10 cellular contexts compared by ENCODE assay signal in genomic region chr16:85563515-85564276, GRCh38. TPM values are rescaled to one million over a fixed set of nuclear protein-coding genes. Genes with fewer than 3 reads are reported as not detected.
A peak's percentile ranks its signal among the peaks of the same experiment; 100 is the strongest.
DNase-seq lines count a peak whose midpoint lies in the region; ATAC-seq and TF ChIP-seq lines count a peak whose summit lies in the region.
"Had no signal": no experiment of that assay in that cellular context is flagged by ENCODE, and none has a peak within 500 bp of the region (broad histone marks: within the 10 kb centered on the region; RNA-seq: fewer than 3 reads in every experiment).

No MANE protein-coding gene starts in this region.

- H3K36me3 Mint-ChIP-seq in endothelial cell (ENCODE audit: low read depth, unreplicated experiment) = no peaks in the 10 kb centered on the region
- H3K36me3 Mint-ChIP-seq in naive B cell = no peaks in the 10 kb centered on the region
- H3K36me3 Mint-ChIP-seq in activated T-helper 1 cell treated with anti-CD3 and anti-CD28 coated beads, Interleukin-12 subunit alpha, Interleukin-12 subunit beta, Interleukin-2, Interleukin-4 antibody, amounts not matched to agents 30 ng/mL and 10 ng/mL and 1 ng/mL, durations not matched to agents 14 hours and 24 hours and 36 hours (ENCODE audit: low read depth) = no peaks in the 10 kb centered on the region
- H3K36me3 Mint-ChIP-seq: CD4-positive, CD25-positive, alpha-beta regulatory T cell had no signal

- H3K27ac Mint-ChIP-seq in endothelial cell (ENCODE audit: unreplicated experiment) (peak overlapping the region; percentile 32), naive B cell (peak overlapping the region in 4 of 6 donors; percentile 26 to 85 (median 68))
- no peak overlapping the region for H3K27ac Mint-ChIP-seq in activated T-helper 1 cell treated with anti-CD3 and anti-CD28 coated beads, Interleukin-12 subunit alpha, Interleukin-12 subunit beta, Interleukin-2, Interleukin-4 antibody, amounts not matched to agents 30 ng/mL and 10 ng/mL and 1 ng/mL, durations not matched to agents 14 hours and 24 hours and 36 hours

- no peaks in the 10 kb centered on the region for H3K9me3 Mint-ChIP-seq in endothelial cell (ENCODE audit: unreplicated experiment)
- H3K9me3 Mint-ChIP-seq in naive B cell = no peaks in the 10 kb centered on the region
- no peaks in the 10 kb centered on the region for H3K9me3 Mint-ChIP-seq in activated T-helper 1 cell treated with anti-CD3 and anti-CD28 coated beads, Interleukin-12 subunit alpha, Interleukin-12 subunit beta, Interleukin-2, Interleukin-4 antibody, amounts not matched to agents 30 ng/mL and 10 ng/mL and 1 ng/mL, durations not matched to agents 14 hours and 24 hours and 36 hours
- H3K9me3 Mint-ChIP-seq: CD4-positive, CD25-positive, alpha-beta regulatory T cell had no signal

- H3K27me3 Mint-ChIP-seq in endothelial cell (ENCODE audit: unreplicated experiment) = peaks cover 10% of the 10 kb centered on the region
- no peaks in the 10 kb centered on the region for H3K27me3 Mint-ChIP-seq in naive B cell
- H3K27me3 Mint-ChIP-seq in activated T-helper 1 cell treated with anti-CD3 and anti-CD28 coated beads, Interleukin-12 subunit alpha, Interleukin-12 subunit beta, Interleukin-2, Interleukin-4 antibody, amounts not matched to agents 30 ng/mL and 10 ng/mL and 1 ng/mL, durations not matched to agents 14 hours and 24 hours and 36 hours (ENCODE audit: insufficient read depth) = no peaks in the 10 kb centered on the region

- intact Hi-C loops in activated T-helper 1 cell treated with anti-CD3 and anti-CD28 coated beads, Interleukin-12 subunit alpha, Interleukin-12 subunit beta, Interleukin-2, Interleukin-4 antibody, amounts not matched to agents 30 ng/mL and 10 ng/mL and 1 ng/mL, durations not matched to agents 14 hours and 24 hours and 36 hours (cut with micrococcal nuclease) = loop anchor here (1.0 kb wide), 1 partner anchor 8 kb away; no protein-coding TSS in a partner anchor

- H3K4me3 Mint-ChIP-seq in endothelial cell (ENCODE audit: unreplicated experiment) (no peak overlapping the region), naive B cell (peak overlapping the region in 1 of 8 donors; percentile 2)
- no peak overlapping the region for H3K4me3 Mint-ChIP-seq in activated T-helper 1 cell treated with anti-CD3 and anti-CD28 coated beads, Interleukin-12 subunit alpha, Interleukin-12 subunit beta, Interleukin-2, Interleukin-4 antibody, amounts not matched to agents 30 ng/mL and 10 ng/mL and 1 ng/mL, durations not matched to agents 14 hours and 24 hours and 36 hours
- H3K4me3 Mint-ChIP-seq: CD4-positive, CD25-positive, alpha-beta regulatory T cell had no signal

- TF ChIP-seq CTCF in endothelial cell (IDR thresholded peaks at IDR 0.05; ENCODE audit: unreplicated experiment) = no peak

- H3K4me1 Mint-ChIP-seq in endothelial cell (ENCODE audit: unreplicated experiment) (peaks cover 25% of the 10 kb centered on the region), naive B cell (peaks cover 45 to 84% (median 76%) of the 10 kb centered on the region in 3 donors)
- peaks cover 31% of the 10 kb centered on the region for H3K4me1 Mint-ChIP-seq in activated T-helper 1 cell treated with anti-CD3 and anti-CD28 coated beads, Interleukin-12 subunit alpha, Interleukin-12 subunit beta, Interleukin-2, Interleukin-4 antibody, amounts not matched to agents 30 ng/mL and 10 ng/mL and 1 ng/mL, durations not matched to agents 14 hours and 24 hours and 36 hours (ENCODE audit: low read depth)

- no peak for ATAC-seq in naive B cell (ENCODE audit: low read depth in 2 of 2)
- ATAC-seq in HG03139 (IDR thresholded peaks at IDR 0.05; ENCODE audit: unreplicated experiment) = no peak

- DNase-seq in A172 (ENCODE audit: low spot score) = peak; percentile 84
- peak; percentile 24 for DNase-seq in NCI-H460 (ENCODE audit: extremely low read depth, low read depth)
- peak; percentile 66 for DNase-seq in endothelial cell (ENCODE audit: low spot score)
- no peak for DNase-seq in naive B cell
- DNase-seq in activated T-helper 1 cell treated with anti-CD3 and anti-CD28 coated beads, Interleukin-12 subunit alpha, Interleukin-12 subunit beta, Interleukin-2, Interleukin-4 antibody, amounts not matched to agents 30 ng/mL and 10 ng/mL and 1 ng/mL, durations not matched to agents 14 hours and 24 hours and 36 hours (ENCODE audit: low spot score) = no peak
- DNase-seq in GF-D8 (lab: John Stamatoyannopoulos, UW) = no peak
- DNase-seq in SIG-M5 treated with dmso at 0.1 percent for 504 hours (lab: John Stamatoyannopoulos, UW; ENCODE audit: unreplicated experiment) = no peak
- DNase-seq: CD4-positive, CD25-positive, alpha-beta regulatory T cell; dorsolateral prefrontal cortex had no signal

RNA-seq across cellular contexts. Expression of gene GSE1, which starts 49.4 kb away (rescaled TPM):
- 9.7 and 13.4 TPM in 2 replicates for total RNA-seq in A172 (2014; rRNA removed; shearing (Covaris generic))
- 11.3 and 13.5 TPM in 2 replicates for total RNA-seq in NCI-H460 (2014; rRNA removed; shearing (Covaris generic))
- polyA plus RNA-seq in NCI-H460 (2014; cell fraction: nucleus; rRNA removed) = 20.6 and 24.8 TPM in 2 replicates
- 23.9 TPM for total RNA-seq in endothelial cell (ENCODE audit: unreplicated experiment)
- polyA plus RNA-seq in naive B cell (ENCODE audit: low read depth in 6 of 6) = 1 to 10 TPM in 5 of 6 donors, under 1 TPM in 1; 1.00 to 8.3 (median 3.9) TPM
- total RNA-seq in activated T-helper 1 cell treated with anti-CD3 and anti-CD28 coated beads, Interleukin-12 subunit alpha, Interleukin-12 subunit beta, Interleukin-2, Interleukin-4 antibody, amounts not matched to agents 30 ng/mL and 10 ng/mL and 1 ng/mL, durations not matched to agents 14 hours and 24 hours and 36 hours = 35.2 and 35.3 TPM in 2 replicates

Comparison
In these comparisons a context has a peak if more than half of its experiments do, and no peak if none do; other contexts are left out.
1. DNase-seq: peak in A172 (single experiment), NCI-H460 (single experiment) and endothelial cell (single experiment); none in naive B cell (single experiment), activated T-helper 1 cell treated with anti-CD3 and anti-CD28 coated beads, Interleukin-12 subunit alpha, Interleukin-12 subunit beta, Interleukin-2, Interleukin-4 antibody, amounts not matched to agents 30 ng/mL and 10 ng/mL and 1 ng/mL, durations not matched to agents 14 hours and 24 hours and 36 hours (single experiment), GF-D8 (single experiment) and SIG-M5 treated with dmso at 0.1 percent for 504 hours (single experiment).